In the genomic region with DNA sequence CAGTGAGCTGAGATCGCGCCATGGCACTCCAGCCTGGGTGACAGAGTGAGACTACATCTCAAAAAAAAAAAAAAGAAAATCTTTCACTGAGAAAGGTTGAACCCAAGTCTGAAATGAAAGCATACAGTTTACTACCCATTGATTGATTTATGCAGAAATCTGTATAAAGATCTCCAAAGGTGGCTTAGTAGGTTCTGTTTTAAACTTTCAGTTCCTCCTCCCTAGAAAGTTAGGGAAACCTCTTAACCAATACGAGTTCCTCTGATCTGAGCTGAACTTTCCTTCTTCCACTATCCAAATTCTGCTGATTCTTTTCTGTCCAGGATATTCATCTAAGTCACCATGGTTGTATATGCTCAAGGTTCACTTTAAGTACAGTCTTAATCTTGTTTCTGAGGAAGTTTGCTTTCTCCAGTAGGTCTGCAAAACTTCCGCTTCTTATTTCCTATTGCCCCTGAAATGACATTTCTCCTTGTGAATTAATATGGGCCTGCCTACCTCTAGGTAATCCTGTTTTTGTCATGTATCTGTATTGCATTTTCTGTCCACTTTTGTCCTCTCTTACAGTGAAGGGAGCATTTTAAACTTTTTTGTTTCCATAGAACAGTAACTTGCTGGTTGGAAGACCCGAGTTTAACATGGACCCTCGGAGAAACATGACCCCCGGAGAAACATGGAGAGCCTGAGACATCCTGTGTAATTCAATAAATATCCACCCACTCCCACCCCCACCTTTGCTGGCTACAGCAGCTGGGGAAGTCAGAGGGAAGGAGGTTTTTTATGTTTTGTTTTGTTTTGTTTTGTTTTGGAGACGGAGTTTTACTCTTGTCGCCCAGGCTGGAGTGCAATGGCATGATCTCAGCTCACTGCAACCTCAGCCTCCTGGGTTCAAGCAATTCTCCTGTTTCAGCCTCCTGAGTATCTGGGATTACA, we compare ENCODE assay signal across 1 cellular context.
TF ChIP-seq lines count a peak whose summit lies in the region.

No MANE protein-coding gene starts in this region.

TF ChIP-seq in endothelial cell of umbilical vein, 7 proteins besides CTCF, POLR2A, EP300 and RAD21:
- no peak for TF ChIP-seq JUN (IDR thresholded peaks at IDR 0.05; ENCODE audit: borderline replicate concordance, insufficient read depth, insufficient read length, low read depth)
- TF ChIP-seq EZH2 (IDR thresholded peaks at IDR 0.05; ENCODE audit: borderline replicate concordance, low read depth, low read length, severe bottlenecking) = no peak
- TF ChIP-seq, protein P1, sequence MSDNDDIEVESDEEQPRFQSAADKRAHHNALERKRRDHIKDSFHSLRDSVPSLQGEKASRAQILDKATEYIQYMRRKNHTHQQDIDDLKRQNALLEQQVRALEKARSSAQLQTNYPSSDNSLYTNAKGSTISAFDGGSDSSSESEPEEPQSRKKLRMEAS (IDR thresholded peaks at IDR 0.05; ENCODE audit: insufficient read depth, insufficient read length) = no peak
- no peak for TF ChIP-seq FOS (IDR thresholded peaks at IDR 0.05; ENCODE audit: borderline replicate concordance, insufficient read depth, low read length)
- no peak for TF ChIP-seq GATA2 (IDR thresholded peaks at IDR 0.05; ENCODE audit: insufficient read depth, insufficient read length, low read depth, low read length)
- TF ChIP-seq POLR2AphosphoS5 (IDR thresholded peaks at IDR 0.05; ENCODE audit: insufficient read depth, low read depth, low read length) = no peak
- TF ChIP-seq MYC (IDR thresholded peaks at IDR 0.05; ENCODE audit: low read depth, low read length) = no peak
